38 cellular contexts compared by ENCODE assay signal in genomic region chr1:115874497-115874896, GRCh38. TPM values are rescaled to one million over a fixed set of nuclear protein-coding genes. Genes with fewer than 3 reads are reported as not detected.
"Had no signal": no experiment of that assay in that cellular context is flagged by ENCODE, and none has a peak within 500 bp of the region (broad histone marks: within the 10 kb centered on the region; RNA-seq: fewer than 3 reads in every experiment).

No MANE protein-coding gene starts in this region.

- H3K4me3 Mint-ChIP-seq: activated CD4-positive, alpha-beta T cell treated with anti-CD3 and anti-CD28 coated beads, Interleukin-2, amount 10 ng/mL, durations not matched to agents 7 days and 5 days; activated CD8-positive, alpha-beta T cell treated with anti-CD3 and anti-CD28 coated beads for 36 hours; activated naive CD4-positive, alpha-beta T cell treated with anti-CD3 and anti-CD28 coated beads, Interleukin-2, amount 50 U/mL, for 24 hours; activated naive CD8-positive, alpha-beta T cell treated with anti-CD3 and anti-CD28 coated beads, Interleukin-2, amount 50 U/mL, for 24 hours; mesothelial cell of epicardium; nephron progenitor cell; stimulated activated memory B cell treated with anti-CD40 and anti-IgM and Interleukin-4, amounts not matched to agents 10 μg/mL and 1 μg/mL and 100 μg/mL, for 72 hours; T-helper 17 cell had no signal

- ATAC-seq: activated CD8-positive, alpha-beta T cell treated with anti-CD3 and anti-CD28 coated beads for 36 hours; activated naive CD8-positive, alpha-beta T cell treated with anti-CD3 and anti-CD28 coated beads, Interleukin-2, amount 50 U/mL, for 24 hours; gastroesophageal sphincter; left cardiac atrium; sciatic nerve; stimulated activated memory B cell treated with anti-CD40 and anti-IgM and Interleukin-4, amounts not matched to agents 10 μg/mL and 1 μg/mL and 100 μg/mL, for 72 hours; T-helper 17 cell had no signal

- H3K4me2 ChIP-seq: hepatocyte, smooth muscle cell had no signal

- H3K36me3 Mint-ChIP-seq: activated naive CD4-positive, alpha-beta T cell treated with anti-CD3 and anti-CD28 coated beads, Interleukin-2, amount 50 U/mL, for 24 hours; mesothelial cell of epicardium; naive B cell; stimulated activated memory B cell treated with anti-CD40 and anti-IgM and Interleukin-4, amounts not matched to agents 10 μg/mL and 1 μg/mL and 100 μg/mL, for 72 hours had no signal

- H3K4me3 ChIP-seq: cardiac muscle cell, colonic mucosa, gastroesophageal sphincter, hepatocyte, ovary, smooth muscle cell, stomach, thyroid gland, upper lobe of left lung, vagina had no signal

- DNase-seq: activated CD4-positive, alpha-beta T cell treated with anti-CD3 and anti-CD28 coated beads for 1 hour; activated CD4-positive, alpha-beta T cell treated with anti-CD3 and anti-CD28 coated beads, Interleukin-2, amount 10 ng/mL, durations not matched to agents 7 days and 5 days; activated CD8-positive, alpha-beta T cell treated with anti-CD3 and anti-CD28 coated beads for 36 hours; activated naive CD8-positive, alpha-beta T cell treated with anti-CD3 and anti-CD28 coated beads, Interleukin-2, amount 50 U/mL, for 24 hours; activated T-cell treated with anti-CD3 and anti-CD28 coated beads, Interleukin-2, amount 50 U/mL, for 48 hours; amygdala; cerebellar nuclear complex; colonic mucosa; effector CD8-positive, alpha-beta T cell; left cardiac atrium; naive B cell; nephron progenitor cell; ovary; retina; stimulated activated CD4-positive, alpha-beta T cell treated with anti-CD3 and anti-CD28 coated beads, Interleukin-1b, Interleukin-23, amount 100 ng/mL, for 48 hours; stimulated activated CD4-positive, alpha-beta T cell treated with anti-CD3 and anti-CD28 coated beads, Interleukin-4, amount 100 ng/mL, for 4 hours; stimulated activated CD8-positive, alpha-beta memory T cell treated with anti-CD3 and anti-CD28 coated beads, Interleukin-4, amount 100 ng/mL, for 48 hours; stomach; T-helper 17 cell; T1000; thyroid gland; upper lobe of left lung had no signal

- H3K27ac Mint-ChIP-seq: activated CD4-positive, alpha-beta T cell treated with anti-CD3 and anti-CD28 coated beads, Interleukin-2, amount 10 ng/mL, durations not matched to agents 7 days and 5 days; activated CD8-positive, alpha-beta T cell treated with anti-CD3 and anti-CD28 coated beads for 36 hours; activated naive CD4-positive, alpha-beta T cell treated with anti-CD3 and anti-CD28 coated beads, Interleukin-2, amount 50 U/mL, for 24 hours; activated naive CD8-positive, alpha-beta T cell treated with anti-CD3 and anti-CD28 coated beads, Interleukin-2, amount 50 U/mL, for 24 hours; activated T-helper 2 cell treated with anti-CD3 and anti-CD28 coated beads, Interferon-gamma antibody, Interleukin-2, Interleukin-4, amounts not matched to agents 10 μg/mL and 5 μg/mL and 100 μg/mL, durations not matched to agents 14 hours and 24 hours and 36 hours; mesothelial cell of epicardium; naive B cell; nephron progenitor cell; progenitor cell of endocrine pancreas; stimulated activated memory B cell treated with anti-CD40 and anti-IgM and Interleukin-4, amounts not matched to agents 10 μg/mL and 1 μg/mL and 100 μg/mL, for 72 hours; T-helper 17 cell had no signal

- H3K9me3 Mint-ChIP-seq: activated CD4-positive, alpha-beta T cell treated with anti-CD3 and anti-CD28 coated beads, Interleukin-2, amount 10 ng/mL, durations not matched to agents 7 days and 5 days; activated CD8-positive, alpha-beta T cell treated with anti-CD3 and anti-CD28 coated beads for 36 hours; activated naive CD4-positive, alpha-beta T cell treated with anti-CD3 and anti-CD28 coated beads, Interleukin-2, amount 50 U/mL, for 24 hours; activated naive CD8-positive, alpha-beta T cell treated with anti-CD3 and anti-CD28 coated beads, Interleukin-2, amount 50 U/mL, for 24 hours; activated T-helper 2 cell treated with anti-CD3 and anti-CD28 coated beads, Interferon-gamma antibody, Interleukin-2, Interleukin-4, amounts not matched to agents 10 μg/mL and 5 μg/mL and 100 μg/mL, durations not matched to agents 14 hours and 24 hours and 36 hours; mesothelial cell of epicardium; nephron progenitor cell; stimulated activated memory B cell treated with anti-CD40 and anti-IgM and Interleukin-4, amounts not matched to agents 10 μg/mL and 1 μg/mL and 100 μg/mL, for 72 hours had no signal

- FAIRE-seq: endometrium had no signal

- H3K27ac ChIP-seq: cardiac muscle cell, colonic mucosa, gastroesophageal sphincter, hepatocyte, neutrophil, ovary, stomach, thyroid gland, upper lobe of left lung, vagina had no signal

- H3K4me1 Mint-ChIP-seq: activated naive CD4-positive, alpha-beta T cell treated with anti-CD3 and anti-CD28 coated beads, Interleukin-2, amount 50 U/mL, for 24 hours; activated naive CD8-positive, alpha-beta T cell treated with anti-CD3 and anti-CD28 coated beads, Interleukin-2, amount 50 U/mL, for 24 hours; naive B cell; stimulated activated memory B cell treated with anti-CD40 and anti-IgM and Interleukin-4, amounts not matched to agents 10 μg/mL and 1 μg/mL and 100 μg/mL, for 72 hours; T-helper 17 cell had no signal

- H3K9me3 ChIP-seq: colonic mucosa, gastroesophageal sphincter, neutrophil, ovary, stomach, thyroid gland, upper lobe of left lung, vagina had no signal

- H3K36me3 ChIP-seq: cardiac muscle cell, colonic mucosa, gastroesophageal sphincter, neutrophil, ovary, stomach, thyroid gland, upper lobe of left lung, vagina had no signal

- H3K27me3 ChIP-seq: colonic mucosa, ovary, thyroid gland, upper lobe of left lung, vagina had no signal

- H2AFZ ChIP-seq: hepatocyte had no signal

- H3K79me2 ChIP-seq: hepatocyte had no signal

- H3K4me1 ChIP-seq: colonic mucosa, gastroesophageal sphincter, stomach, thyroid gland, upper lobe of left lung, vagina had no signal

RNA-seq across cellular contexts. Expression of gene NHLH2, which starts 33.6 kb away (rescaled TPM):
- total RNA-seq: activated CD4-positive, alpha-beta T cell treated with anti-CD3 and anti-CD28 coated beads, Interleukin-2, amount 10 ng/mL, durations not matched to agents 7 days and 5 days; activated CD8-positive, alpha-beta T cell treated with anti-CD3 and anti-CD28 coated beads for 36 hours; activated T-helper 2 cell treated with anti-CD3 and anti-CD28 coated beads, Interferon-gamma antibody, Interleukin-2, Interleukin-4, amounts not matched to agents 10 μg/mL and 5 μg/mL and 100 μg/mL, durations not matched to agents 14 hours and 24 hours and 36 hours; cardiac muscle cell; colonic mucosa; dermis microvascular lymphatic vessel endothelial cell; fibroblast of lung; gastroesophageal sphincter; hepatocyte; left cardiac atrium; liver; ovary; sciatic nerve; stomach; T-helper 17 cell; thyroid gland had no signal
- polyA plus RNA-seq: cardiac muscle cell, fibroblast of lung, liver, ovary had no signal
